9 cellular contexts compared by ENCODE assay signal in genomic region chr7:23474829-23475578, GRCh38. TPM values are rescaled to one million over a fixed set of nuclear protein-coding genes. Genes with fewer than 3 reads are reported as not detected.
DNase-seq lines count a peak whose midpoint lies in the region; ATAC-seq, FAIRE-seq and TF ChIP-seq lines count a peak whose summit lies in the region.
"Had no signal": no experiment of that assay in that cellular context is flagged by ENCODE, and none has a peak within 500 bp of the region (broad histone marks: within the 10 kb centered on the region; RNA-seq: fewer than 3 reads in every experiment).

No MANE protein-coding gene starts in this region.

- H3K4ac ChIP-seq in IMR-90 (ENCODE audit: low read depth, low read length) = peak overlapping the region; percentile 77

- peaks cover 15 to 32% (median 26%) of the 10 kb centered on the region in 7 donors for H3K4me1 Mint-ChIP-seq in naive thymus-derived CD4-positive, alpha-beta T cell

- peak overlapping the region; percentile 12 to 70 (median 56) for H3K27ac Mint-ChIP-seq in naive thymus-derived CD4-positive, alpha-beta T cell

- no peak for TF ChIP-seq CTCF in IMR-90 (conservative IDR thresholded peaks at IDR 0.05; ENCODE audit: low read depth, low read length)
- TF ChIP-seq CTCF in astrocyte of the cerebellum (IDR thresholded peaks at IDR 0.05; ENCODE audit: low read depth, low read length, missing control alignments) = no peak
- no peak for TF ChIP-seq CTCF in right atrium auricular region (IDR thresholded peaks at IDR 0.05)

- POLR2A ChIA-PET in IMR-90 (lab: Charles Lee; ENCODE audit: unreplicated experiment) = interaction anchor here (0.7 kb wide), 2 partner anchors 48 to 991 kb away, joined by 3 to 4 read pairs; no protein-coding TSS in a partner anchor
- POLR2A ChIA-PET in naive thymus-derived CD4-positive, alpha-beta T cell (lab: Charles Lee) = no interaction called here

- CTCF ChIA-PET in IMR-90 (lab: Yijun Ruan, JAX) = no interaction called here
- CTCF ChIA-PET in naive thymus-derived CD4-positive, alpha-beta T cell (lab: Charles Lee) = no interaction called here

- dilution Hi-C loops in IMR-90 (cut with HindIII; ENCODE audit: low sequenced_read_pairs, unreplicated experiment) = no loop called here

- H3K9me3 ChIP-seq in IMR-90 (ENCODE audit: control insufficient read depth, insufficient read depth, low read length) (no peaks in the 10 kb centered on the region), right atrium auricular region (peaks cover 0 to 25% of the 10 kb centered on the region in 2 donors)
- no peaks in the 10 kb centered on the region for H3K9me3 ChIP-seq in naive thymus-derived CD4-positive, alpha-beta T cell (ENCODE audit: control insufficient read depth in 2 of 3, low read length in 3 of 3)

- H2BK120ac ChIP-seq in IMR-90 (ENCODE audit: low read depth, low read length) = peak overlapping the region; percentile 43

- no peaks in the 10 kb centered on the region for H3K9me1 ChIP-seq in IMR-90 (ENCODE audit: insufficient read depth, low read length)

- H3K9me3 Mint-ChIP-seq in naive thymus-derived CD4-positive, alpha-beta T cell = peaks cover 0 to 28% (median 12%) of the 10 kb centered on the region in 11 donors

- H3K14ac ChIP-seq in IMR-90 (replicated peaks; ENCODE audit: low read depth, low read length) = peak overlapping the region; percentile 80

- peak overlapping the region; percentile 80 for H2BK5ac ChIP-seq in IMR-90 (ENCODE audit: low read depth, low read length, poor library complexity, severe bottlenecking)

- peak overlapping the region; percentile 92 for H3K23ac ChIP-seq in IMR-90 (ENCODE audit: low read depth, low read length)

- H3K36me3 ChIP-seq in IMR-90 (ENCODE audit: control insufficient read depth, insufficient read depth, low read length) (no peaks in the 10 kb centered on the region), right atrium auricular region (no peaks in the 10 kb centered on the region)
- H3K36me3 ChIP-seq in naive thymus-derived CD4-positive, alpha-beta T cell (ENCODE audit: control insufficient read depth in 2 of 3, insufficient read depth in 3 of 3, low read length in 3 of 3) = no peaks in the 10 kb centered on the region
- H3K36me3 ChIP-seq: transverse colon had no signal

- peak overlapping the region; percentile 20 to 83 for H4K8ac ChIP-seq in IMR-90 (ENCODE audit: low read depth in 2 of 2, low read length in 2 of 2)

- H2AK9ac ChIP-seq in IMR-90 (replicated peaks; ENCODE audit: low read depth, low read length, poor library complexity) = peak overlapping the region; percentile 81

- H3K27me3 Mint-ChIP-seq in naive thymus-derived CD4-positive, alpha-beta T cell = peaks cover 66 to 73% (median 67%) of the 10 kb centered on the region in 5 donors

- H3K4me3 ChIP-seq in IMR-90 (ENCODE audit: insufficient read depth, low read depth, low read length) (peak overlapping the region; percentile 71), astrocyte of the cerebellum (ENCODE audit: low read depth, low read length) (peak overlapping the region; percentile 70), right atrium auricular region (peak overlapping the region in 1 of 2 donors; percentile 22)
- no peak overlapping the region for H3K4me3 ChIP-seq in naive thymus-derived CD4-positive, alpha-beta T cell (ENCODE audit: low read length)

- no peaks in the 10 kb centered on the region for H4K20me1 ChIP-seq in IMR-90 (ENCODE audit: insufficient read depth, low read length)

- DNase-seq in DMS 273 treated with DMSO at 0.1 percent for 48 hours (lab: John Stamatoyannopoulos, UW) = peak; percentile 73
- DNase-seq in IMR-90 = no peak
- DNase-seq in astrocyte of the cerebellum (ENCODE audit: low read depth) = no peak
- peak in 3 of 9 donors; percentile 22 to 28 (median 27) for DNase-seq in naive thymus-derived CD4-positive, alpha-beta T cell
- no peak for DNase-seq in urothelium cell line (ENCODE audit: low spot score)
- no peak for DNase-seq in NCI-H2171 treated with DMSO at 0.1 percent for 48 hours (lab: John Stamatoyannopoulos, UW)
- DNase-seq in right atrium auricular region (ENCODE audit: low spot score) = no peak

- H2BK20ac ChIP-seq in IMR-90 (ENCODE audit: low read depth, low read length) = peak overlapping the region; percentile 75

- peak overlapping the region; percentile 8; the same call in 1 of the 2 replicates for H3K18ac ChIP-seq in IMR-90 (ENCODE audit: low read depth, low read length)

- H3K56ac ChIP-seq in IMR-90 (ENCODE audit: extremely low read depth, insufficient read depth, low read length) = peak overlapping the region; percentile 96

- no peak for TF ChIP-seq RAD21 in IMR-90 (IDR thresholded peaks at IDR 0.05; ENCODE audit: low read length)

- H4K5ac ChIP-seq in IMR-90 (ENCODE audit: low read depth, low read length) = no peak overlapping the region

- 0% methylated on average over 4 of the region's 15 CpGs; no CpG with 5 or more reads in 1 of the 2 experiments for WGBS in IMR-90 (ENCODE audit: extremely low coverage in 2 of 2, insufficient read length in 1 of 2), 2 experiments

- TF ChIP-seq POLR2A in IMR-90 (IDR thresholded peaks at IDR 0.05; ENCODE audit: low read depth, low read length) = no peak

- FAIRE-seq in urothelium cell line (lab: Jason Lieb, UNC) = no peak

- H3K9ac ChIP-seq in IMR-90 (ENCODE audit: low read depth, low read length) = peak overlapping the region; percentile 69

- no peak overlapping the region for H2AK5ac ChIP-seq in IMR-90 (ENCODE audit: low read depth, low read length)

- ATAC-seq in IMR-90 (ENCODE audit: low read depth) (no peak), GM19395 (IDR thresholded peaks at IDR 0.05; ENCODE audit: unreplicated experiment) (no peak)
- no peak for ATAC-seq in naive thymus-derived CD4-positive, alpha-beta T cell

- in situ Hi-C loops in IMR-90 (cut with MboI; ENCODE audit: low sequenced_read_pairs) = no loop called here
- in situ Hi-C loops in astrocyte of the cerebellum (cut with HindIII; ENCODE audit: low sequenced_read_pairs) = no loop called here

- peaks cover 0 to 8% (median 4%) of the 10 kb centered on the region in 5 donors for H3K36me3 Mint-ChIP-seq in naive thymus-derived CD4-positive, alpha-beta T cell

- H3K79me1 ChIP-seq in IMR-90 (ENCODE audit: low read depth in 1 of 2, low read length in 2 of 2) = peaks cover 0 to 18% of the 10 kb centered on the region in 2 experiments; a peak in 2 of 4 replicates

- H3K4me2 ChIP-seq in IMR-90 (ENCODE audit: low read depth, low read length) = peak overlapping the region; percentile 76

- TSS peak; percentile 65 for BruUV-seq in IMR-90 (replicated peaks; lab: Mats Ljungman, UMichigan)

- H3K27me3 ChIP-seq in IMR-90 (ENCODE audit: control insufficient read depth, insufficient read depth, low read length) (no peaks in the 10 kb centered on the region), right atrium auricular region (peaks cover 76 to 78% of the 10 kb centered on the region in 2 donors)
- H3K27me3 ChIP-seq in naive thymus-derived CD4-positive, alpha-beta T cell (ENCODE audit: control insufficient read depth in 2 of 2, insufficient read depth in 2 of 2, low read length in 2 of 2) = peaks cover 76 to 82% of the 10 kb centered on the region in 2 donors

- intact Hi-C loops in IMR-90 (cut with micrococcal nuclease) = loop anchor here (1.0 to 10.0 kb wide), 3 partner anchors 56 to 290 kb away; partner anchors contain the start of genes NUP42 and TRA2A
- intact Hi-C loops in naive thymus-derived CD4-positive, alpha-beta T cell (cut with micrococcal nuclease) = loop anchor here (1.0 to 10.0 kb wide), 8 partner anchors 56 to 1652 kb away; partner anchors contain the start of genes HYCC1 (in 2 of the 2), CCDC126 (in 1 of the 2), CYCS (in 1 of the 2) and KLHL7 (in 1 of the 2)

- H3K27ac ChIP-seq in IMR-90 (ENCODE audit: insufficient read depth, low read length) (peak overlapping the region; percentile 63), right atrium auricular region (no peak overlapping the region)
- H3K27ac ChIP-seq in naive thymus-derived CD4-positive, alpha-beta T cell (ENCODE audit: low read depth, low read length) = no peak overlapping the region
- H3K27ac ChIP-seq: transverse colon had no signal

- H4K91ac ChIP-seq in IMR-90 (ENCODE audit: insufficient read depth, low read depth, low read length) = peak overlapping the region; percentile 35; the same call in 1 of the 2 replicates

- peak overlapping the region; percentile 93 for H2AFZ ChIP-seq in IMR-90 (replicated peaks; ENCODE audit: low read length, poor library complexity)

- H3K4me1 ChIP-seq in IMR-90 (ENCODE audit: control insufficient read depth, insufficient read depth, low read length) (peaks cover 2% of the 10 kb centered on the region; the same call in 1 of the 2 replicates), right atrium auricular region (peaks cover 0 to 28% of the 10 kb centered on the region in 2 donors)
- peaks cover 8 to 18% of the 10 kb centered on the region in 2 donors for H3K4me1 ChIP-seq in naive thymus-derived CD4-positive, alpha-beta T cell (ENCODE audit: control insufficient read depth in 2 of 2, insufficient read depth in 2 of 2, low read length in 2 of 2)

- H3K4me3 Mint-ChIP-seq in naive thymus-derived CD4-positive, alpha-beta T cell = peak overlapping the region; percentile 13 to 85 (median 54)

- H2BK15ac ChIP-seq in IMR-90 (ENCODE audit: low read depth, low read length) = peak overlapping the region; percentile 52; the same call in 1 of the 3 replicates

RNA-seq across cellular contexts. Expression of gene IGF2BP3, which starts 4.7 kb away (rescaled TPM):
- 59.3 and 94.2 TPM in 2 replicates for total RNA-seq in IMR-90 (2012; rRNA removed)
- polyA plus RNA-seq in IMR-90 (2012; rRNA removed) = 47.6 and 50.9 TPM in 2 replicates
- 13.2 and 16.4 TPM in 2 replicates for polyA plus RNA-seq in IMR-90 (2012; cell fraction: cytosol; rRNA removed)
- polyA plus RNA-seq in IMR-90 (2012; cell fraction: nucleus; rRNA removed; ENCODE audit: low replicate concordance) = 34.2 and 98.3 TPM in 2 replicates
- total RNA-seq in naive thymus-derived CD4-positive, alpha-beta T cell = 1 to 10 TPM in 3 of 5 experiments, under 1 TPM in 2; 0.13 to 1.8 (median 1.2) TPM
- polyA plus RNA-seq in naive thymus-derived CD4-positive, alpha-beta T cell = under 1 TPM in 1 of 2 donors, not detected in 1; 0.35 TPM
- total RNA-seq in right atrium auricular region = not detected

RNA-seq across cellular contexts. Expression of gene TRA2A, which starts 56.8 kb away (rescaled TPM):
- total RNA-seq in IMR-90 (2012; rRNA removed) = 36.4 and 44.3 TPM in 2 replicates
- 73.6 and 77.3 TPM in 2 replicates for polyA plus RNA-seq in IMR-90 (2012; rRNA removed)
- 16.7 and 17.4 TPM in 2 replicates for polyA plus RNA-seq in IMR-90 (2012; cell fraction: cytosol; rRNA removed)
- 26.8 and 142 TPM in 2 replicates for polyA plus RNA-seq in IMR-90 (2012; cell fraction: nucleus; rRNA removed; ENCODE audit: low replicate concordance)
- total RNA-seq in naive thymus-derived CD4-positive, alpha-beta T cell = 100 to 1,000 TPM; 131 to 263 (median 163) TPM
- polyA plus RNA-seq in naive thymus-derived CD4-positive, alpha-beta T cell = 10 to 100 TPM; 34.0 to 64.6 TPM
- 10 to 100 TPM; 16.0 to 26.7 TPM for total RNA-seq in right atrium auricular region

Comparison
In these comparisons a context has a peak if more than half of its experiments do, and no peak if none do; other contexts are left out.
1. RNA of gene IGF2BP3, which starts 4.7 kb away (total RNA-seq): 59.3 to 94.2 TPM in IMR-90; 0.13 to 1.8 TPM in naive thymus-derived CD4-positive, alpha-beta T cell and not detected in right atrium auricular region; every median in the first group is over 10 times any median in the second.